8 cellular contexts compared by ENCODE assay signal in the genomic region with DNA sequence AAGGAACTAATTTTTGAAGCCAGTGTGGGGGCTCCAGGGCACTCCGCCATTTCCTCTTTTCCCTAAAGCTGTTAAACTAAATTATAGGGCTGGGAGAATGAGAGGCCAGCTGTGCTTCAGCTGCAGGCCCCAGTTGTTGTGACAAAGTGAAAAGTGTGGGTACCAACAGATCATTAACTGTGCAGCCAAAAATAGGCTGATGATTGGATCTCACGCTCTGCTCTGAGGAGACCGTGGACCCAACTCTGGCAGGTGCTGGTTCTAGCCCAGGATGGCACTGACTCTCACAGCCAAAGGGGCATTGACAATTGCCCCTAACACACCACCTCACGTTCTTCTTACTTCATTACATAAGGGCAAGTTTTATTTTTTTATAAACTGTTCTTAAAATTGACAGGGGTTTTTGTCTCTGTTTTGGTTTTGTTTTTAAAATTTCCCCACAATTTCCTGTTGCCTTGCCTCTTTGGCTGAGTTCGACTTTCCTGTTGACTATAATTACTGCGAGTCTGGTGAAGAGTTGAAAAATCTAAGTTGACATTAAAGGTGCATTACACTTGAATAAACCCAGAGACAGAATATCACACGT.
DNase-seq lines count a peak whose midpoint lies in the region; ATAC-seq and TF ChIP-seq lines count a peak whose summit lies in the region.

No MANE protein-coding gene starts in this region.

- no peaks in the 10 kb centered on the region for H3K27me3 Mint-ChIP-seq in naive thymus-derived CD4-positive, alpha-beta T cell

- peak overlapping the region; percentile 20; the same call in 1 of the 2 replicates for H3K4ac ChIP-seq in IMR-90 (ENCODE audit: low read depth, low read length)

- no peaks in the 10 kb centered on the region; the same call in 1 of the 2 replicates for H3K9me1 ChIP-seq in IMR-90 (ENCODE audit: insufficient read depth, low read length)

- H3K18ac ChIP-seq in IMR-90 (ENCODE audit: low read depth, low read length): no peak overlapping the region

- no peaks in the 10 kb centered on the region for H3K27me3 ChIP-seq in IMR-90 (ENCODE audit: control insufficient read depth, insufficient read depth, low read length)
- H3K27me3 ChIP-seq in naive thymus-derived CD4-positive, alpha-beta T cell (ENCODE audit: control insufficient read depth in 2 of 2, insufficient read depth in 2 of 2, low read length in 2 of 2): no peaks in the 10 kb centered on the region

- no peak overlapping the region for H3K9ac ChIP-seq in IMR-90 (ENCODE audit: low read depth, low read length)

- peak overlapping the region; percentile 31; the same call in 1 of the 2 replicates for H2AK5ac ChIP-seq in IMR-90 (ENCODE audit: low read depth, low read length)

- peaks cover 0 to 8% (median 0%) of the 10 kb centered on the region in 11 donors for H3K9me3 Mint-ChIP-seq in naive thymus-derived CD4-positive, alpha-beta T cell

- CTCF ChIA-PET in IMR-90 (lab: Yijun Ruan, JAX): no interaction called here
- CTCF ChIA-PET in naive thymus-derived CD4-positive, alpha-beta T cell (lab: Charles Lee): interaction anchor here (0.7 to 2.4 kb wide), 3 partner anchors 13 to 426 kb away, joined by 3 to 15 read pairs (median 4); no protein-coding TSS in a partner anchor

- no peaks in the 10 kb centered on the region for H3K79me1 ChIP-seq in IMR-90 (ENCODE audit: low read depth in 1 of 2, low read length in 2 of 2)

- no TSS peak for BruUV-seq in IMR-90 (replicated peaks; lab: Mats Ljungman, UMichigan)

- no peaks in the 10 kb centered on the region for H4K20me1 ChIP-seq in IMR-90 (ENCODE audit: insufficient read depth, low read length)

- ATAC-seq in GM18868 (IDR thresholded peaks at IDR 0.05; ENCODE audit: unreplicated experiment) (peak; percentile 59), GM21723 (IDR thresholded peaks at IDR 0.05; ENCODE audit: unreplicated experiment) (peak; percentile 74), IMR-90 (ENCODE audit: low read depth) (no peak)
- peak; percentile 76 for ATAC-seq in naive thymus-derived CD4-positive, alpha-beta T cell

- no CpG with 5 or more reads among the region's 7 CpGs for WGBS in IMR-90 (ENCODE audit: extremely low coverage in 2 of 2, insufficient read length in 1 of 2), 2 experiments

- no peak overlapping the region for H3K23ac ChIP-seq in IMR-90 (ENCODE audit: low read depth, low read length)

- TF ChIP-seq CTCF in IMR-90 (conservative IDR thresholded peaks at IDR 0.05; ENCODE audit: low read depth, low read length): no peak

- H4K8ac ChIP-seq in IMR-90 (ENCODE audit: low read depth in 2 of 2, low read length in 2 of 2): no peak overlapping the region

- peaks cover 0 to 8% (median 1%) of the 10 kb centered on the region in 5 donors for H3K36me3 Mint-ChIP-seq in naive thymus-derived CD4-positive, alpha-beta T cell

- H4K91ac ChIP-seq in IMR-90 (ENCODE audit: insufficient read depth, low read depth, low read length): no peak overlapping the region; the same call in 1 of the 2 replicates

- H4K5ac ChIP-seq in IMR-90 (ENCODE audit: low read depth, low read length): no peak overlapping the region

- no peak overlapping the region for H2BK5ac ChIP-seq in IMR-90 (ENCODE audit: low read depth, low read length, poor library complexity, severe bottlenecking)

- DNase-seq in IMR-90 (no peak), mesenteric fat pad (ENCODE audit: low spot score) (no peak), occipital lobe (lab: John Stamatoyannopoulos, UW) (no peak), DMS153 (lab: John Stamatoyannopoulos, UW) (no peak)
- DNase-seq in naive thymus-derived CD4-positive, alpha-beta T cell: peak in 8 of 9 donors; percentile 12 to 85 (median 68)
- no peak for DNase-seq in stimulated activated CD4-positive, alpha-beta T cell treated with anti-CD3 and anti-CD28 coated beads, Interleukin-4, amount 100 ng/mL, for 1 hour

- no peak overlapping the region for H3K27ac ChIP-seq in IMR-90 (ENCODE audit: insufficient read depth, low read length)
- peak overlapping the region; percentile 81 for H3K27ac ChIP-seq in naive thymus-derived CD4-positive, alpha-beta T cell (ENCODE audit: low read depth, low read length)

- no peak overlapping the region for H3K4me2 ChIP-seq in IMR-90 (ENCODE audit: low read depth, low read length)

- dilution Hi-C loops in IMR-90 (cut with HindIII; ENCODE audit: low sequenced_read_pairs, unreplicated experiment): no loop called here

- H3K4me3 Mint-ChIP-seq in naive thymus-derived CD4-positive, alpha-beta T cell: peak overlapping the region; percentile 39 to 83 (median 60)

- peak overlapping the region; percentile 43; the same call in 1 of the 2 replicates for H2BK120ac ChIP-seq in IMR-90 (ENCODE audit: low read depth, low read length)

- no peaks in the 10 kb centered on the region for H3K9me3 ChIP-seq in IMR-90 (ENCODE audit: control insufficient read depth, insufficient read depth, low read length)
- H3K9me3 ChIP-seq in naive thymus-derived CD4-positive, alpha-beta T cell (ENCODE audit: control insufficient read depth in 2 of 3, low read length in 3 of 3): no peaks in the 10 kb centered on the region

- H2BK20ac ChIP-seq in IMR-90 (ENCODE audit: low read depth, low read length): no peak overlapping the region; the same call in 1 of the 2 replicates

- no peak overlapping the region for H3K4me3 ChIP-seq in IMR-90 (ENCODE audit: insufficient read depth, low read depth, low read length)
- H3K4me3 ChIP-seq in naive thymus-derived CD4-positive, alpha-beta T cell (ENCODE audit: low read length): peak overlapping the region; percentile 10

- no peak for TF ChIP-seq POLR2A in IMR-90 (IDR thresholded peaks at IDR 0.05; ENCODE audit: low read depth, low read length)

- no peak overlapping the region for H3K14ac ChIP-seq in IMR-90 (replicated peaks; ENCODE audit: low read depth, low read length)

- H3K4me1 Mint-ChIP-seq in naive thymus-derived CD4-positive, alpha-beta T cell: peaks cover 52 to 93% (median 86%) of the 10 kb centered on the region in 7 donors

- H3K36me3 ChIP-seq in IMR-90 (ENCODE audit: control insufficient read depth, insufficient read depth, low read length): no peaks in the 10 kb centered on the region
- H3K36me3 ChIP-seq in naive thymus-derived CD4-positive, alpha-beta T cell (ENCODE audit: control insufficient read depth in 2 of 3, insufficient read depth in 3 of 3, low read length in 3 of 3): no peaks in the 10 kb centered on the region

- intact Hi-C loops in IMR-90 (cut with micrococcal nuclease): no loop called here
- intact Hi-C loops in naive thymus-derived CD4-positive, alpha-beta T cell (cut with micrococcal nuclease): loop anchor here (1.0 to 10.0 kb wide), 16 partner anchors 11 to 459 kb away; partner anchors contain the start of gene FGF9 (in 1 of the 2)

- POLR2A ChIA-PET in IMR-90 (lab: Charles Lee; ENCODE audit: unreplicated experiment): no interaction called here
- POLR2A ChIA-PET in naive thymus-derived CD4-positive, alpha-beta T cell (lab: Charles Lee): interaction anchor here (0.6 to 1.8 kb wide), 6 partner anchors 158 to 458 kb away, joined by 4 to 6 read pairs (median 5); partner anchors contain the start of gene MICU2

- no peak overlapping the region for H2BK15ac ChIP-seq in IMR-90 (ENCODE audit: low read depth, low read length)

- no peak overlapping the region for H3K56ac ChIP-seq in IMR-90 (ENCODE audit: extremely low read depth, insufficient read depth, low read length)

- no peak overlapping the region for H2AFZ ChIP-seq in IMR-90 (replicated peaks; ENCODE audit: low read length, poor library complexity)

- peak overlapping the region; percentile 94 to 100 (median 98) for H3K27ac Mint-ChIP-seq in naive thymus-derived CD4-positive, alpha-beta T cell

- no peak for TF ChIP-seq RAD21 in IMR-90 (IDR thresholded peaks at IDR 0.05; ENCODE audit: low read length)

- H2AK9ac ChIP-seq in IMR-90 (replicated peaks; ENCODE audit: low read depth, low read length, poor library complexity): no peak overlapping the region

- in situ Hi-C loops in IMR-90 (cut with MboI; ENCODE audit: low sequenced_read_pairs): no loop called here

- H3K4me1 ChIP-seq in IMR-90 (ENCODE audit: control insufficient read depth, insufficient read depth, low read length): peaks cover 7% of the 10 kb centered on the region; the same call in 1 of the 2 replicates
- H3K4me1 ChIP-seq in naive thymus-derived CD4-positive, alpha-beta T cell (ENCODE audit: control insufficient read depth in 2 of 2, insufficient read depth in 2 of 2, low read length in 2 of 2): peaks cover 57 to 72% of the 10 kb centered on the region in 2 donors

TF ChIP-seq in IMR-90, 13 proteins besides CTCF, POLR2A, EP300 and RAD21:
- TF ChIP-seq FOS (IDR thresholded peaks at IDR 0.05; ENCODE audit: low read depth, low read length) (no peak), CHD1 (IDR thresholded peaks at IDR 0.05; ENCODE audit: low read depth, low read length) (no peak), MAFK (IDR thresholded peaks at IDR 0.05; ENCODE audit: low read depth, low read length) (no peak), MXI1 (IDR thresholded peaks at IDR 0.05; ENCODE audit: borderline replicate concordance, low read depth, low read length) (no peak), RFX5 (IDR thresholded peaks at IDR 0.05; ENCODE audit: low read depth, low read length) (no peak)
- TF ChIP-seq, protein P1, sequence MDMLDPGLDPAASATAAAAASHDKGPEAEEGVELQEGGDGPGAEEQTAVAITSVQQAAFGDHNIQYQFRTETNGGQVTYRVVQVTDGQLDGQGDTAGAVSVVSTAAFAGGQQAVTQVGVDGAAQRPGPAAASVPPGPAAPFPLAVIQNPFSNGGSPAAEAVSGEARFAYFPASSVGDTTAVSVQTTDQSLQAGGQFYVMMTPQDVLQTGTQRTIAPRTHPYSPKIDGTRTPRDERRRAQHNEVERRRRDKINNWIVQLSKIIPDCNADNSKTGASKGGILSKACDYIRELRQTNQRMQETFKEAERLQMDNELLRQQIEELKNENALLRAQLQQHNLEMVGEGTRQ (IDR thresholded peaks at IDR 0.05; ENCODE audit: low read depth, low read length): no peak

Comparison
In these comparisons a context has a peak if more than half of its experiments do, and no peak if none do; other contexts are left out.
1. DNase-seq: peak in naive thymus-derived CD4-positive, alpha-beta T cell (8 of 9); none in IMR-90 (single experiment), mesenteric fat pad (single experiment), occipital lobe (single experiment), stimulated activated CD4-positive, alpha-beta T cell treated with anti-CD3 and anti-CD28 coated beads, Interleukin-4, amount 100 ng/mL, for 1 hour (single experiment) and DMS153 (single experiment).